In genomic region chr1:248622491-248623106, GRCh38 we compare ENCODE assay signal across 8 cellular contexts. TPM values are rescaled to one million over a fixed set of nuclear protein-coding genes. Genes with fewer than 3 reads are reported as not detected.
A peak's percentile ranks its signal among the peaks of the same experiment; 100 is the strongest.
DNase-seq lines count a peak whose midpoint lies in the region; ATAC-seq, FAIRE-seq and TF ChIP-seq lines count a peak whose summit lies in the region.

No MANE protein-coding gene starts in this region.

- CTCF ChIA-PET in RWPE1 (lab: Yijun Ruan, JAX), result interaction anchor here (1.0 kb wide), 1 partner anchor 13 kb away, joined by 4 read pairs; no protein-coding TSS in a partner anchor

- ATAC-seq in GM21360 (IDR thresholded peaks at IDR 0.05; ENCODE audit: unreplicated experiment), result peak; percentile 95

- TF ChIP-seq CTCF in HL-60 (IDR thresholded peaks at IDR 0.05; ENCODE audit: insufficient read depth, low read length), result peak; percentile 36
- peak; percentile 51 for TF ChIP-seq CTCF in RWPE1 (conservative IDR thresholded peaks at IDR 0.05; ENCODE audit: low read depth)
- TF ChIP-seq CTCF in suprapubic skin (IDR thresholded peaks at IDR 0.05), result peak; percentile 11 to 44

- H3K4me3 ChIP-seq in HL-60 (replicated peaks; ENCODE audit: insufficient read depth, low read length) (no peak overlapping the region), suprapubic skin (no peak overlapping the region)

- FAIRE-seq in frontal cortex (lab: Jason Lieb, UNC), result peak; percentile 66

- WGBS in suprapubic skin, result 40% methylated on average over 5 of the region's 5 CpGs

- H3K27me3 ChIP-seq in HL-60 (ENCODE audit: insufficient read depth, poor library complexity, severe bottlenecking) (no peaks in the 10 kb centered on the region), suprapubic skin (no peaks in the 10 kb centered on the region)

- POLR2A ChIA-PET in RWPE1 (lab: Yijun Ruan, JAX; ENCODE audit: low non-redundant PET), result no interaction called here

- no peaks in the 10 kb centered on the region for H3K4me1 ChIP-seq in suprapubic skin

- no peak for TF ChIP-seq EP300 in suprapubic skin (IDR thresholded peaks at IDR 0.05)

- H3K36me3 ChIP-seq in suprapubic skin, result no peaks in the 10 kb centered on the region

- no peak for TF ChIP-seq POLR2A in suprapubic skin (IDR thresholded peaks at IDR 0.05)

- DNase-seq in NCI-H524 (lab: John Stamatoyannopoulos, UW) (peak; percentile 1 to 9), NCI-H524 treated with DMSO at 0.1 percent for 48 hours (lab: John Stamatoyannopoulos, UW) (no peak), HL-60 (ENCODE audit: low read depth in 1 of 2, low spot score in 1 of 2) (peak; percentile 35 to 45), RWPE1 (ENCODE audit: low spot score) (peak; percentile 28), frontal cortex (ENCODE audit: low spot score in 2 of 2) (peak in 1 of 2 donors; percentile 13), suprapubic skin (ENCODE audit: low spot score in 2 of 2) (no peak), kidney glomerular epithelial cell (lab: John Stamatoyannopoulos, UW) (no peak)

- H3K27ac ChIP-seq in HL-60 (replicated peaks) (no peak overlapping the region), RWPE1 (no peak overlapping the region), suprapubic skin (no peak overlapping the region)

- no peaks in the 10 kb centered on the region for H3K9me3 ChIP-seq in suprapubic skin

RNA-seq across cellular contexts. Expression of gene OR2T11, which starts 12.3 kb away (rescaled TPM):
- total RNA-seq in frontal cortex (not detected), suprapubic skin (1 to 10 TPM in 1 of 4 donors, under 1 TPM in 3; 0.30 to 1.2 (median 0.55) TPM)

RNA-seq across cellular contexts. Expression of gene OR2T35, which starts 22.5 kb away (rescaled TPM):
- total RNA-seq in frontal cortex, result under 0.01 TPM
- total RNA-seq in suprapubic skin, result under 1 TPM in 1 of 4 donors, not detected in 3; 0.36 TPM

RNA-seq across cellular contexts. Expression of gene OR2T10, which starts 25.1 kb away (rescaled TPM):
- total RNA-seq in frontal cortex (not detected), suprapubic skin (under 1 TPM in 3 of 4 donors, not detected in 1; 0.19 to 0.83 (median 0.80) TPM)

RNA-seq across cellular contexts. Expression of gene OR2T27, which starts 32.7 kb away (rescaled TPM):
- total RNA-seq in frontal cortex (not detected), suprapubic skin (not detected)

RNA-seq across cellular contexts. Expression of gene OR2T34, which starts 48.0 kb away (rescaled TPM):
- total RNA-seq in frontal cortex (not detected), suprapubic skin (1 to 10 TPM in 2 of 4 donors, not detected in 2; 1.1 to 2.0 TPM)

Comparison
In these comparisons a context has a peak if more than half of its experiments do, and no peak if none do; other contexts are left out.
1. DNase-seq: peak in NCI-H524 (2 of 2), HL-60 (2 of 2) and RWPE1 (single experiment); none in NCI-H524 treated with DMSO at 0.1 percent for 48 hours (single experiment), suprapubic skin (0 of 2) and kidney glomerular epithelial cell (single experiment).
2. Peak in every context shown above with its lines, with median percentiles within 50 percentile points of each other: CTCF ChIP-seq.